ENCODE assay signal across 1 cellular context in the genomic region with DNA sequence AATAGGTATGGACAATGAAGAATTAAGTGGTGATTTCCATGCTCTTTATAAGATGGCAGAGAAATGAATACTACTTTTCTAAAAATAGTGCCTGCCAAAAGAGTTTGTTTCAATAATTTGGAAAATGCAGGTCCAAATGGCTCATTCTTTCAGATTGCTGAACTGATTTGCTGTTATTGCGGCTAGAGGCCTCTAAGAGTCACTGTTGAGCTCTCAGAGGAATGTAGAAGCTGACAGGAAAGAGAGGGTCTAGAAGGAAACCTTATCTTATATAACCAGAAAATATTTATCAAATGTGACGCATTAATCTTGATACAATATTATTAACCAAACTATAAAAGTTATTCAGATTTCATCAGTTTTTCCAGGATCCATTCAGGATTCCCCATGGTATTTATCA.
TF ChIP-seq lines count a peak whose summit lies in the region.

No MANE protein-coding gene starts in this region.

TF ChIP-seq in GM23338, 12 proteins besides CTCF, POLR2A, EP300 and RAD21 (continued from another document):
- TF ChIP-seq, protein P1, sequence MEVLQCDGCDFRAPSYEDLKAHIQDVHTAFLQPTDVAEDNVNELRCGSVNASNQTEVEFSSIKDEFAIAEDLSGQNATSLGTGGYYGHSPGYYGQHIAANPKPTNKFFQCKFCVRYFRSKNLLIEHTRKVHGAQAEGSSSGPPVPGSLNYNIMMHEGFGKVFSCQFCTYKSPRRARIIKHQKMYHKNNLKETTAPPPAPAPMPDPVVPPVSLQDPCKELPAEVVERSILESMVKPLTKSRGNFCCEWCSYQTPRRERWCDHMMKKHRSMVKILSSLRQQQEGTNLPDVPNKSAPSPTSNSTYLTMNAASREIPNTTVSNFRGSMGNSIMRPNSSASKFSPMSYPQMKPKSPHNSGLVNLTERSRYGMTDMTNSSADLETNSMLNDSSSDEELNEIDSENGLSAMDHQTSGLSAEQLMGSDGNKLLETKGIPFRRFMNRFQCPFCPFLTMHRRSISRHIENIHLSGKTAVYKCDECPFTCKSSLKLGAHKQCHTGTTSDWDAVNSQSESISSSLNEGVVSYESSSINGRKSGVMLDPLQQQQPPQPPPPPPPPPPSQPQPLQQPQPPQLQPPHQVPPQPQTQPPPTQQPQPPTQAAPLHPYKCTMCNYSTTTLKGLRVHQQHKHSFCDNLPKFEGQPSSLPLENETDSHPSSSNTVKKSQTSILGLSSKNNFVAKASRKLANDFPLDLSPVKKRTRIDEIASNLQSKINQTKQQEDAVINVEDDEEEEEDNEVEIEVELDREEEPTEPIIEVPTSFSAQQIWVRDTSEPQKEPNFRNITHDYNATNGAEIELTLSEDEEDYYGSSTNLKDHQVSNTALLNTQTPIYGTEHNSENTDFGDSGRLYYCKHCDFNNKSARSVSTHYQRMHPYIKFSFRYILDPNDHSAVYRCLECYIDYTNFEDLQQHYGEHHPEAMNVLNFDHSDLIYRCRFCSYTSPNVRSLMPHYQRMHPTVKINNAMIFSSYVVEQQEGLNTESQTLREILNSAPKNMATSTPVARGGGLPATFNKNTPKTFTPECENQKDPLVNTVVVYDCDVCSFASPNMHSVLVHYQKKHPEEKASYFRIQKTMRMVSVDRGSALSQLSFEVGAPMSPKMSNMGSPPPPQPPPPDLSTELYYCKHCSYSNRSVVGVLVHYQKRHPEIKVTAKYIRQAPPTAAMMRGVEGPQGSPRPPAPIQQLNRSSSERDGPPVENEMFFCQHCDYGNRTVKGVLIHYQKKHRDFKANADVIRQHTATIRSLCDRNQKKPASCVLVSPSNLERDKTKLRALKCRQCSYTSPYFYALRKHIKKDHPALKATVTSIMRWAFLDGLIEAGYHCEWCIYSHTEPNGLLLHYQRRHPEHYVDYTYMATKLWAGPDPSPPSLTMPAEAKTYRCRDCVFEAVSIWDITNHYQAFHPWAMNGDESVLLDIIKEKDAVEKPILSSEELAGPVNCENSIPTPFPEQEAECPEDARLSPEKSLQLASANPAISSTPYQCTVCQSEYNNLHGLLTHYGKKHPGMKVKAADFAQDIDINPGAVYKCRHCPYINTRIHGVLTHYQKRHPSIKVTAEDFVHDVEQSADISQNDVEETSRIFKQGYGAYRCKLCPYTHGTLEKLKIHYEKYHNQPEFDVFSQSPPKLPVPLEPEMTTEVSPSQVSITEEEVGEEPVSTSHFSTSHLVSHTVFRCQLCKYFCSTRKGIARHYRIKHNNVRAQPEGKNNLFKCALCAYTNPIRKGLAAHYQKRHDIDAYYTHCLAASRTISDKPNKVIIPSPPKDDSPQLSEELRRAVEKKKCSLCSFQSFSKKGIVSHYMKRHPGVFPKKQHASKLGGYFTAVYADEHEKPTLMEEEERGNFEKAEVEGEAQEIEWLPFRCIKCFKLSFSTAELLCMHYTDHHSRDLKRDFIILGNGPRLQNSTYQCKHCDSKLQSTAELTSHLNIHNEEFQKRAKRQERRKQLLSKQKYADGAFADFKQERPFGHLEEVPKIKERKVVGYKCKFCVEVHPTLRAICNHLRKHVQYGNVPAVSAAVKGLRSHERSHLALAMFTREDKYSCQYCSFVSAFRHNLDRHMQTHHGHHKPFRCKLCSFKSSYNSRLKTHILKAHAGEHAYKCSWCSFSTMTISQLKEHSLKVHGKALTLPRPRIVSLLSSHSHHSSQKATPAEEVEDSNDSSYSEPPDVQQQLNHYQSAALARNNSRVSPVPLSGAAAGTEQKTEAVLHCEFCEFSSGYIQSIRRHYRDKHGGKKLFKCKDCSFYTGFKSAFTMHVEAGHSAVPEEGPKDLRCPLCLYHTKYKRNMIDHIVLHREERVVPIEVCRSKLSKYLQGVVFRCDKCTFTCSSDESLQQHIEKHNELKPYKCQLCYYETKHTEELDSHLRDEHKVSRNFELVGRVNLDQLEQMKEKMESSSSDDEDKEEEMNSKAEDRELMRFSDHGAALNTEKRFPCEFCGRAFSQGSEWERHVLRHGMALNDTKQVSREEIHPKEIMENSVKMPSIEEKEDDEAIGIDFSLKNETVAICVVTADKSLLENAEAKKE (CRISPR knock-in tag; IDR thresholded peaks at IDR 0.05): no peak
- TF ChIP-seq POLR2AphosphoS5 (IDR thresholded peaks at IDR 0.05; ENCODE audit: low read depth) (no peak), ZNF114 (CRISPR knock-in tag; IDR thresholded peaks at IDR 0.05) (no peak), ZNF331 (CRISPR knock-in tag; IDR thresholded peaks at IDR 0.05; ENCODE audit: low read depth) (no peak), EZH2phosphoT487 (IDR thresholded peaks at IDR 0.05; ENCODE audit: unreplicated experiment) (no peak), CREB1 (CRISPR knock-in tag; IDR thresholded peaks at IDR 0.05; ENCODE audit: low read depth) (no peak)
